Comparison of ENCODE assay signal across 8 cellular contexts in genomic region chr11:65501005-65501529, GRCh38. TPM values are rescaled to one million over a fixed set of nuclear protein-coding genes. Genes with fewer than 3 reads are reported as not detected.
A peak's percentile ranks its signal among the peaks of the same experiment; 100 is the strongest.
DNase-seq lines count a peak whose midpoint lies in the region; ATAC-seq and TF ChIP-seq lines count a peak whose summit lies in the region.

No MANE protein-coding gene starts in this region.

- H3K9me3 ChIP-seq in HAP-1, result no peaks in the 10 kb centered on the region
- no peaks in the 10 kb centered on the region for H3K9me3 ChIP-seq in gastroesophageal sphincter
- no peaks in the 10 kb centered on the region for H3K9me3 ChIP-seq in stomach

- H3K4me3 ChIP-seq in HAP-1, result peak overlapping the region; percentile 60
- H3K4me3 ChIP-seq in gastroesophageal sphincter, result peak overlapping the region; percentile 74 to 97
- peak overlapping the region; percentile 77 to 95 (median 84) for H3K4me3 ChIP-seq in stomach

- TF ChIP-seq CTCF in gastroesophageal sphincter (IDR thresholded peaks at IDR 0.05) (peak in 1 of 4 experiments; percentile 7), stomach (IDR thresholded peaks at IDR 0.05) (no peak), GM10248 (IDR thresholded peaks at IDR 0.05; ENCODE audit: control extremely low read depth, extremely low read depth, low read depth, missing control alignments) (no peak)

- no peak for DNase-seq in HAP-1 (ENCODE audit: low spot score in 2 of 2)
- DNase-seq in SK-MEL-5 (ENCODE audit: low read depth, low spot score), result peak; percentile 60
- no peak for DNase-seq in stomach
- no peak for DNase-seq in activated CD4-positive, alpha-beta T cell treated with anti-CD3 and anti-CD28 coated beads, Interleukin-2, amount 50 U/mL, for 4 hours
- no peak for DNase-seq in retina
- DNase-seq in GM10248 (ENCODE audit: extremely low spot score), result no peak

- H3K27me3 ChIP-seq in HAP-1 (ENCODE audit: low read depth) (no peaks in the 10 kb centered on the region), gastroesophageal sphincter (no peaks in the 10 kb centered on the region), stomach (no peaks in the 10 kb centered on the region)

- no peak for TF ChIP-seq EP300 in gastroesophageal sphincter (IDR thresholded peaks at IDR 0.05)
- TF ChIP-seq EP300 in stomach (IDR thresholded peaks at IDR 0.05), result no peak

- peak overlapping the region; percentile 96 to 100 (median 98) for H3K27ac ChIP-seq in gastroesophageal sphincter
- H3K27ac ChIP-seq in stomach, result peak overlapping the region; percentile 92 to 99 (median 99)

- peaks cover 22% of the 10 kb centered on the region for H3K4me1 ChIP-seq in HAP-1
- peaks cover under 1 to 30% (median 4%) of the 10 kb centered on the region in 3 donors for H3K4me1 ChIP-seq in gastroesophageal sphincter
- H3K4me1 ChIP-seq in stomach, result peaks cover 26 to 39% (median 35%) of the 10 kb centered on the region in 4 donors

- 0% methylated on average over 4 of the region's 4 CpGs for WGBS in gastroesophageal sphincter (ENCODE audit: low coverage in 1 of 2), 2 donors
- WGBS in stomach, 5 donors, result 0% methylated on average over 4 of the region's 4 CpGs

- CTCF ChIA-PET in GM10248 (lab: Yijun Ruan, JAX), result interaction anchor here (0.7 to 2.1 kb wide), 5 partner anchors 30 to 119 kb away, joined by 3 to 8 read pairs (median 4); no protein-coding TSS in a partner anchor

- POLR2A ChIA-PET in GM10248 (lab: Yijun Ruan, JAX), result interaction anchor here (0.6 to 25.7 kb wide), 16 partner anchors 7 to 722 kb away, joined by 3 to 620 read pairs (median 6); partner anchors contain the start of genes NEAT1 and SF1

- H3K36me3 ChIP-seq in HAP-1 (replicated peaks), result peaks cover 71% of the 10 kb centered on the region
- peaks cover 33 to 49% of the 10 kb centered on the region in 2 donors for H3K36me3 ChIP-seq in gastroesophageal sphincter
- H3K36me3 ChIP-seq in stomach, result peaks cover 45 to 59% (median 47%) of the 10 kb centered on the region in 4 donors

- intact Hi-C loops in stomach (cut with DNase I; ENCODE audit: low total_unique reads), result loop anchor here (5.0 kb wide), 1 partner anchor 74 kb away; no protein-coding TSS in a partner anchor

- in situ Hi-C loops in HAP-1 (cut with MboI; ENCODE audit: low sequenced_read_pairs) (no loop called here), SK-MEL-5 (cut with HindIII; ENCODE audit: low pct_unique_long_range_greater_than_20kb, low sequenced_read_pairs) (no loop called here)

- TF ChIP-seq POLR2A in gastroesophageal sphincter (IDR thresholded peaks at IDR 0.05) (no peak), stomach (IDR thresholded peaks at IDR 0.05) (no peak)

- ATAC-seq in gastroesophageal sphincter, result no peak
- ATAC-seq in GM21529 (IDR thresholded peaks at IDR 0.05; ENCODE audit: unreplicated experiment), result no peak

RNA-seq across cellular contexts. Expression of gene MALAT1, which starts 2.2 kb away (rescaled TPM):
- 1,469 and 1,846 TPM in 2 replicates for total RNA-seq in SK-MEL-5 (2014; rRNA removed; shearing (Covaris generic))
- 14.9 and 24.6 TPM in 2 replicates for polyA plus RNA-seq in SK-MEL-5 (2015; cell fraction: cytosol; rRNA removed)
- 1,901 and 1,945 TPM in 2 replicates for polyA plus RNA-seq in SK-MEL-5 (2015; cell fraction: nucleus; rRNA removed)
- over 10,000 TPM in 2 of 4 donors, 1,000 to 10,000 TPM in 2; 2,194 to 20,520 (median 8,164) TPM for total RNA-seq in gastroesophageal sphincter
- over 10,000 TPM; 11,517 to 39,496 (median 13,707) TPM for total RNA-seq in stomach
- 100 to 1,000 TPM; 124 to 296 (median 126) TPM for polyA plus RNA-seq in stomach

RNA-seq across cellular contexts. Expression of gene SCYL1, which starts 23.8 kb away (rescaled TPM):
- total RNA-seq in SK-MEL-5 (2014; rRNA removed; shearing (Covaris generic)), result 57.8 and 64.9 TPM in 2 replicates
- polyA plus RNA-seq in SK-MEL-5 (2015; cell fraction: cytosol; rRNA removed), result 86.7 and 89.1 TPM in 2 replicates
- 80.9 and 96.5 TPM in 2 replicates for polyA plus RNA-seq in SK-MEL-5 (2015; cell fraction: nucleus; rRNA removed)
- total RNA-seq in gastroesophageal sphincter (10 to 100 TPM; 70.6 to 97.6 (median 89.2) TPM), stomach (10 to 100 TPM in 4 of 5 donors, 1 to 10 TPM in 1; 3.5 to 89.0 (median 65.2) TPM)
- polyA plus RNA-seq in stomach, result 10 to 100 TPM; 65.8 to 94.8 (median 86.1) TPM

RNA-seq across cellular contexts. Expression of gene LTBP3, which starts 57.1 kb away (rescaled TPM):
- total RNA-seq in SK-MEL-5 (2014; rRNA removed; shearing (Covaris generic)), result 1.8 and 2.0 TPM in 2 replicates
- polyA plus RNA-seq in SK-MEL-5 (2015; cell fraction: cytosol; rRNA removed), result 2.7 and 4.7 TPM in 2 replicates
- 1.5 and 2.4 TPM in 2 replicates for polyA plus RNA-seq in SK-MEL-5 (2015; cell fraction: nucleus; rRNA removed)
- total RNA-seq in gastroesophageal sphincter, result 100 to 1,000 TPM in 3 of 4 donors, 10 to 100 TPM in 1; 90.6 to 173 (median 139) TPM
- total RNA-seq in stomach, result 100 to 1,000 TPM in 4 of 5 donors, 10 to 100 TPM in 1; 35.1 to 452 (median 117) TPM
- 10 to 100 TPM; 26.9 to 58.2 (median 28.7) TPM for polyA plus RNA-seq in stomach

Comparison
In these comparisons a context has a peak if more than half of its experiments do, and no peak if none do; other contexts are left out.
1. RNA of gene LTBP3, which starts 57.1 kb away (total RNA-seq): 90.6 to 173 TPM in gastroesophageal sphincter and 35.1 to 452 TPM in stomach; 1.8 to 2.0 TPM in SK-MEL-5; every median in the first group is over 10 times any median in the second.
2. Peak in every context shown above with its lines, with median percentiles within 50 percentile points of each other: H3K4me3 ChIP-seq.